ENCODE assay signal across 1 cellular context in genomic region chr18:58661423-58661822, GRCh38.
TF ChIP-seq lines count a peak whose summit lies in the region.

No MANE protein-coding gene starts in this region.

TF ChIP-seq in WTC11, 78 proteins besides CTCF, POLR2A, EP300 and RAD21:
- TF ChIP-seq MLX (CRISPR knock-in tag; IDR thresholded peaks at IDR 0.05) (no peak), ZNF263 (CRISPR knock-in tag; IDR thresholded peaks at IDR 0.05; ENCODE audit: low read depth) (no peak), AR (CRISPR knock-in tag; IDR thresholded peaks at IDR 0.05) (no peak), ZNF396 (CRISPR knock-in tag; IDR thresholded peaks at IDR 0.05; ENCODE audit: borderline replicate concordance) (no peak), PREB (CRISPR knock-in tag; IDR thresholded peaks at IDR 0.05; ENCODE audit: borderline replicate concordance) (no peak), ELF4 (CRISPR knock-in tag; IDR thresholded peaks at IDR 0.05; ENCODE audit: low read depth) (no peak), MYBL2 (CRISPR knock-in tag; IDR thresholded peaks at IDR 0.05) (no peak), ETV6 (CRISPR knock-in tag; IDR thresholded peaks at IDR 0.05) (no peak), FOXP1 (CRISPR knock-in tag; IDR thresholded peaks at IDR 0.05; ENCODE audit: borderline replicate concordance) (no peak), RELA (CRISPR knock-in tag; IDR thresholded peaks at IDR 0.05; ENCODE audit: borderline replicate concordance) (no peak), EMX1 (CRISPR knock-in tag; IDR thresholded peaks at IDR 0.05) (no peak), ZNF219 (CRISPR knock-in tag; IDR thresholded peaks at IDR 0.05; ENCODE audit: borderline replicate concordance) (no peak), ZNF121 (CRISPR knock-in tag; IDR thresholded peaks at IDR 0.05) (no peak), TCF7 (CRISPR knock-in tag; IDR thresholded peaks at IDR 0.05; ENCODE audit: low read depth) (no peak), E2F5 (CRISPR knock-in tag; IDR thresholded peaks at IDR 0.05) (no peak)
- TF ChIP-seq, protein P1, sequence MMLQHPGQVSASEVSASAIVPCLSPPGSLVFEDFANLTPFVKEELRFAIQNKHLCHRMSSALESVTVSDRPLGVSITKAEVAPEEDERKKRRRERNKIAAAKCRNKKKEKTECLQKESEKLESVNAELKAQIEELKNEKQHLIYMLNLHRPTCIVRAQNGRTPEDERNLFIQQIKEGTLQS (CRISPR knock-in tag; conservative IDR thresholded peaks at IDR 0.05), result no peak
- TF ChIP-seq, protein P2, sequence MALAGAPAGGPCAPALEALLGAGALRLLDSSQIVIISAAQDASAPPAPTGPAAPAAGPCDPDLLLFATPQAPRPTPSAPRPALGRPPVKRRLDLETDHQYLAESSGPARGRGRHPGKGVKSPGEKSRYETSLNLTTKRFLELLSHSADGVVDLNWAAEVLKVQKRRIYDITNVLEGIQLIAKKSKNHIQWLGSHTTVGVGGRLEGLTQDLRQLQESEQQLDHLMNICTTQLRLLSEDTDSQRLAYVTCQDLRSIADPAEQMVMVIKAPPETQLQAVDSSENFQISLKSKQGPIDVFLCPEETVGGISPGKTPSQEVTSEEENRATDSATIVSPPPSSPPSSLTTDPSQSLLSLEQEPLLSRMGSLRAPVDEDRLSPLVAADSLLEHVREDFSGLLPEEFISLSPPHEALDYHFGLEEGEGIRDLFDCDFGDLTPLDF (CRISPR knock-in tag; IDR thresholded peaks at IDR 0.05), result no peak
- TF ChIP-seq, protein P3, sequence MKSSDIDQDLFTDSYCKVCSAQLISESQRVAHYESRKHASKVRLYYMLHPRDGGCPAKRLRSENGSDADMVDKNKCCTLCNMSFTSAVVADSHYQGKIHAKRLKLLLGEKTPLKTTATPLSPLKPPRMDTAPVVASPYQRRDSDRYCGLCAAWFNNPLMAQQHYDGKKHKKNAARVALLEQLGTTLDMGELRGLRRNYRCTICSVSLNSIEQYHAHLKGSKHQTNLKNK (CRISPR knock-in tag; IDR thresholded peaks at IDR 0.05), result no peak
